ENCODE assay signal across 20 cellular contexts in the genomic region with DNA sequence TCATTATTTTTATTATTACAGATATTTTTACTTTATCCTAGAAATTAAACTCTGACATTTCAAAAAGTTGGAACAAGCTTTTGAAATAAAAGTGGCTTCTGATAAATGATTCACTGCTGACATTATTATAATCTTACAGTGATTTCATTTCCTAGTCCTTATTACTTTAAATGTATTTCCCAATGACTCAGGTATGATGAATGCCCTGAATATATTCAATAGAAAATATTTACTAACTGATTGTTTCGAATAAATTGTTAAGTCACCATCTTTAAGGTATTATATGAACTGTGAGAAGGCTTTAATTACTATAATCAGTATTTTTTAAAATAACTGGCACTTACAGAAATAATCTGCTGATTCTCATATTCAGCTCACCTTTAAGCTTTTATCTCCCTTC. TPM values are rescaled to one million over a fixed set of nuclear protein-coding genes. Genes with fewer than 3 reads are reported as not detected.
DNase-seq lines count a peak whose midpoint lies in the region; ATAC-seq, FAIRE-seq and TF ChIP-seq lines count a peak whose summit lies in the region.
"Had no signal": no experiment of that assay in that cellular context is flagged by ENCODE, and none has a peak within 500 bp of the region (broad histone marks: within the 10 kb centered on the region; RNA-seq: fewer than 3 reads in every experiment).

No MANE protein-coding gene starts in this region.

- FAIRE-seq in endothelial cell of umbilical vein (lab: Jason Lieb, UNC), result no peak
- FAIRE-seq: G401.6, GM12878 had no signal

- TF ChIP-seq CTCF in HCT116 (IDR thresholded peaks at IDR 0.05 in 2 of 3, conservative IDR thresholded peaks at IDR 0.05 in 1 of 3; ENCODE audit: borderline replicate concordance in 1 of 3, insufficient read depth in 1 of 3, low read depth in 2 of 3, low read length in 2 of 3) (no peak), RWPE1 (conservative IDR thresholded peaks at IDR 0.05; ENCODE audit: low read depth) (no peak), endothelial cell of umbilical vein (IDR thresholded peaks at IDR 0.05; ENCODE audit: extremely low read depth in 1 of 2, insufficient read depth in 1 of 2, low read depth in 1 of 2, low read length in 2 of 2) (no peak)

- H3K9me1 ChIP-seq in endothelial cell of umbilical vein (replicated peaks; ENCODE audit: control insufficient read depth, extremely low read depth, insufficient read depth, low read length), result no peaks in the 10 kb centered on the region

- H3K4me1 ChIP-seq in HCT116 (ENCODE audit: control insufficient read depth in 1 of 2, insufficient read depth in 2 of 2, low read length in 2 of 2) (peaks cover 22 to 27% of the 10 kb centered on the region in 2 experiments), endothelial cell of umbilical vein (ENCODE audit: control insufficient read depth, extremely low read depth, insufficient read depth, low read length) (peaks cover 57% of the 10 kb centered on the region)
- H3K4me1 ChIP-seq: BE2C had no signal

- peak overlapping the region; percentile 68 for H2AFZ ChIP-seq in HCT116 (ENCODE audit: low read depth, low read length, poor library complexity, severe bottlenecking)
- H2AFZ ChIP-seq in endothelial cell of umbilical vein (ENCODE audit: low read depth, low read length), result no peak overlapping the region
- H2AFZ ChIP-seq: GM23338 had no signal

- dilution Hi-C loops in endothelial cell of umbilical vein (cut with MboI; ENCODE audit: extremely low pct_ligation_motif_present, low sequenced_read_pairs), result no loop called here

- H3K4me2 ChIP-seq in HCT116 (ENCODE audit: low read length), result peak overlapping the region; percentile 50
- peak overlapping the region; percentile 91 for H3K4me2 ChIP-seq in endothelial cell of umbilical vein (ENCODE audit: insufficient read depth, low read length)
- H3K4me2 ChIP-seq: GM23338 had no signal

- H3K79me2 ChIP-seq in HCT116 (ENCODE audit: insufficient read depth, low read length) (no peaks in the 10 kb centered on the region), endothelial cell of umbilical vein (ENCODE audit: control insufficient read depth, insufficient read depth, low read length) (no peaks in the 10 kb centered on the region)

- TF ChIP-seq RAD21 in HCT116 (IDR thresholded peaks at IDR 0.05; ENCODE audit: low read depth), result no peak

- no peaks in the 10 kb centered on the region for H4K20me1 ChIP-seq in HCT116 (ENCODE audit: insufficient read depth)
- H4K20me1 ChIP-seq in endothelial cell of umbilical vein (replicated peaks; ENCODE audit: control insufficient read depth, extremely low read depth, insufficient read depth, low read length), result no peaks in the 10 kb centered on the region

- H3K4me3 ChIP-seq in HCT116 (replicated peaks in 1 of 2; ENCODE audit: low read depth in 1 of 2, low read length in 2 of 2) (no peak overlapping the region), endothelial cell of umbilical vein (replicated peaks in 1 of 3; ENCODE audit: insufficient read depth in 1 of 3, low read depth in 1 of 3, low read length in 3 of 3) (no peak overlapping the region)
- H3K4me3 ChIP-seq: GM12878, GM23338, SJSA1 had no signal

- H3K27ac ChIP-seq in HCT116 (ENCODE audit: low read depth, low read length), result peak overlapping the region; percentile 56; the same call in 1 of the 2 replicates
- H3K27ac ChIP-seq in RWPE1, result peak overlapping the region; percentile 78
- H3K27ac ChIP-seq in endothelial cell of umbilical vein (ENCODE audit: insufficient read depth, low read depth, low read length), result peak overlapping the region; percentile 81
- H3K27ac ChIP-seq: SJSA1 had no signal

- intact Hi-C loops in HCT116 (cut with micrococcal nuclease) (loop anchor here (10.0 kb wide), 1 partner anchor 59 kb away; no protein-coding TSS in a partner anchor), endothelial cell of umbilical vein (cut with micrococcal nuclease) (loop anchor here (1.0 kb wide), 1 partner anchor 17 kb away; no protein-coding TSS in a partner anchor)

- no peaks in the 10 kb centered on the region for H3K36me3 ChIP-seq in HCT116 (ENCODE audit: control insufficient read depth in 1 of 2, insufficient read depth in 2 of 2, low read length in 2 of 2)
- H3K36me3 ChIP-seq in endothelial cell of umbilical vein (ENCODE audit: control insufficient read depth in 2 of 2, extremely low read depth in 1 of 2, insufficient read depth in 2 of 2, low read length in 2 of 2), result no peaks in the 10 kb centered on the region
- H3K36me3 ChIP-seq: BE2C, SJSA1 had no signal

- ATAC-seq in HCT116 (no peak), GM18873 (IDR thresholded peaks at IDR 0.05; ENCODE audit: low FRiP score, unreplicated experiment) (no peak), GM19395 (IDR thresholded peaks at IDR 0.05; ENCODE audit: unreplicated experiment) (no peak)
- ATAC-seq: GM12878, GM23338 had no signal

- POLR2A ChIA-PET in HCT116 (lab: Charles Lee), result interaction anchor here (0.9 to 2.6 kb wide), 2 partner anchors 17 to 22 kb away, joined by 4 to 7 read pairs; a partner anchor contains a TSS
- POLR2A ChIA-PET in RWPE1 (lab: Yijun Ruan, JAX; ENCODE audit: low non-redundant PET), result no interaction called here
- POLR2A ChIA-PET in endothelial cell of umbilical vein (lab: Charles Lee), result interaction anchor here (0.6 to 1.5 kb wide), 3 partner anchors 16 to 107 kb away, joined by 4 to 7 read pairs (median 6); no protein-coding TSS in a partner anchor

- CTCF ChIA-PET in HCT116 (lab: Charles Lee) (no interaction called here), RWPE1 (lab: Yijun Ruan, JAX) (no interaction called here), endothelial cell of umbilical vein (lab: Charles Lee) (interaction anchor here (1.1 to 2.4 kb wide), 5 partner anchors 12 to 153 kb away, joined by 3 to 9 read pairs (median 6); a partner anchor contains a TSS)

- no peak for TF ChIP-seq POLR2A in HCT116 (IDR thresholded peaks at IDR 0.05; ENCODE audit: borderline replicate concordance, extremely low read depth, insufficient read depth, insufficient read length)
- no peak for TF ChIP-seq POLR2A in endothelial cell of umbilical vein (IDR thresholded peaks at IDR 0.05; ENCODE audit: low read depth, low read length)

- H3K9me2 ChIP-seq in HCT116 (ENCODE audit: insufficient read depth), result no peaks in the 10 kb centered on the region

- no peaks in the 10 kb centered on the region for H3K27me3 ChIP-seq in HCT116 (ENCODE audit: insufficient read depth, low read length)
- H3K27me3 ChIP-seq in endothelial cell of umbilical vein (ENCODE audit: control insufficient read depth in 2 of 2, insufficient read depth in 2 of 2, low read length in 2 of 2), result no peaks in the 10 kb centered on the region
- H3K27me3 ChIP-seq: BE2C, SJSA1 had no signal

- H3K9ac ChIP-seq in HCT116 (ENCODE audit: low read length), result no peak overlapping the region
- H3K9ac ChIP-seq in endothelial cell of umbilical vein (replicated peaks; ENCODE audit: extremely low read depth, insufficient read depth, low read length), result peak overlapping the region; percentile 38

- BruUV-seq in HCT116 (replicated peaks; lab: Mats Ljungman, UMichigan) (no TSS peak), endothelial cell of umbilical vein (replicated peaks; lab: Mats Ljungman, UMichigan) (no TSS peak)

- RAD21 ChIA-PET in HCT116 (lab: Charles Lee; ENCODE audit: low non-redundant PET in 1 of 2, low total read pairs in 2 of 2, uncharacterized antibody in 2 of 2, unreplicated experiment in 2 of 2), result no interaction called here

- DNase-seq in HCT116 (ENCODE audit: low read depth, low spot score) (no peak), RWPE1 (ENCODE audit: low spot score) (peak; percentile 57), endothelial cell of umbilical vein (ENCODE audit: low read depth, low spot score) (peak; percentile 51), renal cortical epithelial cell (ENCODE audit: low read depth) (peak; percentile 11), NCI-H2227 treated with DMSO at 0.1 percent for 48 hours (lab: John Stamatoyannopoulos, UW) (no peak)
- DNase-seq: BE2C; CD4-positive, alpha-beta T cell; DMS79 treated with DMSO at 0.1 percent for 48 hours; Kasumi-1; NCI-H1105 treated with DMSO at 0.1 percent for 48 hours; NCI-H1694 treated with DMSO at 0.1 percent for 48 hours; NCI-H69; RPMI8226 had no signal

- no peaks in the 10 kb centered on the region for H3K9me3 ChIP-seq in HCT116 (ENCODE audit: control insufficient read depth in 1 of 2, insufficient read depth in 1 of 2, low read depth in 1 of 2, low read length in 2 of 2)
- H3K9me3 ChIP-seq in endothelial cell of umbilical vein (replicated peaks; ENCODE audit: control insufficient read depth, insufficient read depth, low read length), result no peaks in the 10 kb centered on the region
- H3K9me3 ChIP-seq: BE2C, SJSA1 had no signal

TF ChIP-seq in HCT116, 20 proteins besides CTCF, POLR2A, EP300 and RAD21 (continues in another document):
- TF ChIP-seq EZH2 (IDR thresholded peaks at IDR 0.05) (no peak), FOSL1 (IDR thresholded peaks at IDR 0.05; ENCODE audit: low read depth) (peak; percentile 30; the same call in 1 of the 2 replicates)

TF ChIP-seq in endothelial cell of umbilical vein, 7 proteins besides CTCF, POLR2A, EP300 and RAD21:
- TF ChIP-seq EZH2 (IDR thresholded peaks at IDR 0.05; ENCODE audit: borderline replicate concordance, low read depth, low read length, severe bottlenecking) (no peak), FOS (IDR thresholded peaks at IDR 0.05; ENCODE audit: borderline replicate concordance, insufficient read depth, low read length) (peak; percentile 93), GATA2 (IDR thresholded peaks at IDR 0.05; ENCODE audit: insufficient read depth, insufficient read length, low read depth, low read length) (peak; percentile 6), JUN (IDR thresholded peaks at IDR 0.05; ENCODE audit: borderline replicate concordance, insufficient read depth, insufficient read length, low read depth) (peak; percentile 56)
- TF ChIP-seq, protein P1, sequence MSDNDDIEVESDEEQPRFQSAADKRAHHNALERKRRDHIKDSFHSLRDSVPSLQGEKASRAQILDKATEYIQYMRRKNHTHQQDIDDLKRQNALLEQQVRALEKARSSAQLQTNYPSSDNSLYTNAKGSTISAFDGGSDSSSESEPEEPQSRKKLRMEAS (IDR thresholded peaks at IDR 0.05; ENCODE audit: insufficient read depth, insufficient read length), result no peak

RNA-seq across cellular contexts. Expression of a gene that starts 21.6 kb away (rescaled TPM):
- total RNA-seq in HCT116 (2021; ENCODE audit: unreplicated experiment) (315 TPM), endothelial cell of umbilical vein (184 and 200 TPM in 2 replicates), renal cortical epithelial cell (2.7 and 16.3 TPM in 2 replicates)
- 70.9 and 147 TPM in 2 replicates for polyA plus RNA-seq in HCT116 (2012)
- 160 and 202 TPM in 2 replicates for polyA plus RNA-seq in endothelial cell of umbilical vein
- polyA plus RNA-seq in endothelial cell of umbilical vein (2011; cell fraction: cytosol; rRNA removed), result 315 and 349 TPM in 2 replicates
- 456 and 547 TPM in 2 replicates for polyA plus RNA-seq in endothelial cell of umbilical vein (2011; cell fraction: nucleus; rRNA removed)
- polyA plus RNA-seq in endothelial cell of umbilical vein (2012), result 423 and 427 TPM in 2 replicates
- polyA minus RNA-seq in endothelial cell of umbilical vein, result 180 and 188 TPM in 2 replicates
- polyA minus RNA-seq in endothelial cell of umbilical vein (2011; cell fraction: cytosol; rRNA and poly(A)+ RNA removed), result 16.3 TPM
- polyA minus RNA-seq in endothelial cell of umbilical vein (2011; cell fraction: nucleus; rRNA and poly(A)+ RNA removed), result 141 and 168 TPM in 2 replicates
- total RNA-seq: CD4-positive, alpha-beta T cell; GM23338 had no signal
- polyA plus RNA-seq: IgD-negative memory B cell had no signal

Comparison
In these comparisons a context has a peak if more than half of its experiments do, and no peak if none do; other contexts are left out.
1. DNase-seq: peak in RWPE1 (single experiment), endothelial cell of umbilical vein (single experiment) and renal cortical epithelial cell (single experiment); none in HCT116 (single experiment) and NCI-H2227 treated with DMSO at 0.1 percent for 48 hours (single experiment).
2. RNA of a gene that starts 21.6 kb away (total RNA-seq): 315 TPM in HCT116 (single experiment) and 184 to 200 TPM in endothelial cell of umbilical vein; 2.7 to 16.3 TPM in renal cortical epithelial cell; every median in the first group is over 10 times any median in the second.
3. Peak in every context shown above with its lines, with median percentiles within 50 percentile points of each other: H3K27ac ChIP-seq.